Comparison of ENCODE assay signal across 17 cellular contexts in the genomic region with DNA sequence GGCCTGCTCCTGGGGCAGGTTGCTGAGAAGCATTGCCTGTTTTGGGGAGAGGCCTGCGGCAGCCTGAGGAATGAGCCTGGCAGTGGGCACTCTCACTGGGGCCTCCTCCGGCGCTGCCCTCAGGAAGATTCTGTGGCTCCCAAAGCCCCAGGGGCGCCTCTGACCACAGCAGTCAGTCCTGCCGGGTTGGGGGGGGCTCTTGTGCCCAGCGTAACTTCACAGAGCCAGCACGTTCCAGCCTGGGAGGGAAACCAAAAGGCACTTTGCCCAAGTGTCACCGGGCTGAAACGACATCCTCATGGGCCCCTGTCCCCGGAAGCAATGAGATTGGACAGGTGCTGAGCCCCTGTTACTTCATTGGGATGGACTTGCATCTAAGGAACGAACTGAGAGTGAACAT. TPM values are rescaled to one million over a fixed set of nuclear protein-coding genes. Genes with fewer than 3 reads are reported as not detected.
DNase-seq lines count a peak whose midpoint lies in the region; ATAC-seq and TF ChIP-seq lines count a peak whose summit lies in the region.
"Had no signal": no experiment of that assay in that cellular context is flagged by ENCODE, and none has a peak within 500 bp of the region (broad histone marks: within the 10 kb centered on the region; RNA-seq: fewer than 3 reads in every experiment).

No MANE protein-coding gene starts in this region.

- H3K18ac ChIP-seq in H9 (ENCODE audit: insufficient read length, low read depth, low read length): no peak overlapping the region

- no peak overlapping the region for H4K8ac ChIP-seq in H9 (replicated peaks; ENCODE audit: insufficient read length, low read depth, low read length)

- H3K4me3 Mint-ChIP-seq in H9: no peak overlapping the region
- H3K4me3 Mint-ChIP-seq: CD4-positive, alpha-beta T cell had no signal

- no peak overlapping the region for H3K14ac ChIP-seq in H9 (ENCODE audit: insufficient read depth, low read length)

- no peak overlapping the region for H3K9ac ChIP-seq in H9 (ENCODE audit: extremely low read depth, insufficient read length, low read length)

- no peak overlapping the region for H2AK5ac ChIP-seq in H9 (ENCODE audit: insufficient read length, low read length)

- H3K9me3 Mint-ChIP-seq in H9: peaks cover 21 to 26% of the 10 kb centered on the region in 2 experiments
- H3K9me3 Mint-ChIP-seq: CD4-positive, alpha-beta T cell had no signal

- peaks cover 12 to 14% of the 10 kb centered on the region in 2 experiments for H3K4me1 Mint-ChIP-seq in H9

- no peak overlapping the region for H2BK5ac ChIP-seq in H9 (ENCODE audit: insufficient read length, low read length)

- H3K56ac ChIP-seq in H9 (ENCODE audit: insufficient read length, low read depth, low read length): no peak overlapping the region

- 0 out of 2 replicates have a peak, but pooled peaks cover 2% of the 10 kb centered on the region for H3K27me3 ChIP-seq in H7 (ENCODE audit: control insufficient read depth, insufficient read depth, low read length)
- H3K27me3 ChIP-seq in ascending aorta: no peaks in the 10 kb centered on the region
- H3K27me3 ChIP-seq in right atrium auricular region: no peaks in the 10 kb centered on the region
- H3K27me3 ChIP-seq in psoas muscle (ENCODE audit: insufficient read depth in 3 of 3, low read length in 2 of 3): no peaks in the 10 kb centered on the region
- no peaks in the 10 kb centered on the region for H3K27me3 ChIP-seq in hepatocyte
- no peaks in the 10 kb centered on the region for H3K27me3 ChIP-seq in H9 (ENCODE audit: insufficient read depth, low read length)
- H3K27me3 ChIP-seq in WERI-Rb-1 (ENCODE audit: insufficient read depth, low read depth, severe bottlenecking): no peaks in the 10 kb centered on the region

- H2AFZ ChIP-seq in hepatocyte (no peak overlapping the region), H9 (ENCODE audit: low read length) (no peak overlapping the region)

- H3K27ac Mint-ChIP-seq in H9: no peak overlapping the region
- H3K27ac Mint-ChIP-seq: CD4-positive, alpha-beta T cell had no signal

- ATAC-seq in psoas muscle: peak; percentile 74 to 86 (median 78)

- H3K36me3 ChIP-seq in H7 (replicated peaks; ENCODE audit: control insufficient read depth, insufficient read depth, low read length) (no peaks in the 10 kb centered on the region), ascending aorta (no peaks in the 10 kb centered on the region), right atrium auricular region (no peaks in the 10 kb centered on the region), psoas muscle (ENCODE audit: insufficient read depth in 1 of 2, low read depth in 1 of 2) (no peaks in the 10 kb centered on the region), hepatocyte (replicated peaks; ENCODE audit: insufficient read depth, low read depth) (no peaks in the 10 kb centered on the region), WERI-Rb-1 (no peaks in the 10 kb centered on the region)

- peak overlapping the region; percentile 21 to 53 for H3K27ac ChIP-seq in ascending aorta
- peak overlapping the region; percentile 78 to 79 for H3K27ac ChIP-seq in right atrium auricular region
- H3K27ac ChIP-seq in psoas muscle: peak overlapping the region; percentile 66
- no peak overlapping the region for H3K27ac ChIP-seq in hepatocyte
- H3K27ac ChIP-seq in H9 (ENCODE audit: insufficient read length, low read depth, low read length): no peak overlapping the region
- no peak overlapping the region for H3K27ac ChIP-seq in WERI-Rb-1
- H3K27ac ChIP-seq: SK-N-MC had no signal

- DNase-seq in H7 (peak; percentile 45), ascending aorta (ENCODE audit: low spot score in 2 of 2) (no peak), right atrium auricular region (ENCODE audit: low spot score) (no peak), psoas muscle (peak in 1 of 2 donors; percentile 81), hepatocyte (ENCODE audit: low spot score) (no peak), H9 (no peak), dermis blood vessel endothelial cell (no peak), WERI-Rb-1 (no peak)
- DNase-seq: AML-193; CD4-positive, alpha-beta T cell; EL; KBM-7; NCI-H1417; NCI-H187 treated with DMSO at 0.1 percent for 48 hours; NCI-H2171 treated with DMSO at 0.1 percent for 48 hours; NCI-H774 had no signal

- intact Hi-C loops in ascending aorta (cut with DNase I): no loop called here
- intact Hi-C loops in psoas muscle (cut with DNase I): no loop called here

- no peak overlapping the region for H4K91ac ChIP-seq in H9 (ENCODE audit: insufficient read length, low read depth, low read length)

- no peak overlapping the region for H2BK15ac ChIP-seq in H9 (ENCODE audit: low read depth, low read length)

- H3K9me3 ChIP-seq in ascending aorta (no peaks in the 10 kb centered on the region), right atrium auricular region (no peaks in the 10 kb centered on the region), psoas muscle (no peaks in the 10 kb centered on the region), hepatocyte (ENCODE audit: low read depth) (no peaks in the 10 kb centered on the region), H9 (ENCODE audit: control insufficient read depth, low read depth, low read length) (peaks cover 5% of the 10 kb centered on the region), WERI-Rb-1 (ENCODE audit: severe bottlenecking) (peaks cover 2% of the 10 kb centered on the region)

- no peak overlapping the region for H2BK120ac ChIP-seq in H9 (ENCODE audit: low read depth, low read length, poor library complexity, severe bottlenecking)

- H3K36me3 Mint-ChIP-seq in H9 (ENCODE audit: insufficient read depth in 1 of 3, low read depth in 3 of 3): peaks cover 9 to 21% (median 13%) of the 10 kb centered on the region in 3 experiments

- no peak overlapping the region for H2BK12ac ChIP-seq in H9 (ENCODE audit: insufficient read length, low read depth, low read length)

- no peak overlapping the region for H2BK20ac ChIP-seq in H9 (ENCODE audit: low read depth, low read length, poor library complexity, severe bottlenecking)

- H3K4me3 ChIP-seq in H7 (ENCODE audit: insufficient read depth, low read depth, low read length) (no peak overlapping the region), ascending aorta (no peak overlapping the region), right atrium auricular region (no peak overlapping the region), psoas muscle (no peak overlapping the region), hepatocyte (no peak overlapping the region), WERI-Rb-1 (ENCODE audit: low read depth, low read length) (no peak overlapping the region)
- H3K4me3 ChIP-seq: SK-N-MC had no signal

- peaks cover under 1% of the 10 kb centered on the region for H3K23me2 ChIP-seq in H9 (ENCODE audit: insufficient read length, low read depth, low read length, poor library complexity, severe bottlenecking)

- H3K4ac ChIP-seq in H9 (ENCODE audit: low read depth, low read length): no peak overlapping the region

- H3K4me1 ChIP-seq in ascending aorta: peaks cover 0 to 2% of the 10 kb centered on the region in 2 donors
- peaks cover 0 to 7% of the 10 kb centered on the region in 2 donors for H3K4me1 ChIP-seq in right atrium auricular region
- peaks cover 7% of the 10 kb centered on the region for H3K4me1 ChIP-seq in psoas muscle
- peaks cover 7% of the 10 kb centered on the region for H3K4me1 ChIP-seq in hepatocyte (ENCODE audit: insufficient read depth)
- H3K4me1 ChIP-seq in H9 (ENCODE audit: insufficient read depth, low read length): no peaks in the 10 kb centered on the region; the same call in 1 of the 2 replicates

- H3K27me3 Mint-ChIP-seq in H9 (ENCODE audit: low read depth): peaks cover 10% of the 10 kb centered on the region
- H3K27me3 Mint-ChIP-seq: CD4-positive, alpha-beta T cell had no signal

- peaks cover under 1% of the 10 kb centered on the region for H3K79me2 ChIP-seq in hepatocyte
- H3K79me2 ChIP-seq in H9 (ENCODE audit: insufficient read depth, low read length): no peaks in the 10 kb centered on the region

- TF ChIP-seq CTCF in ascending aorta (IDR thresholded peaks at IDR 0.05) (no peak), right atrium auricular region (IDR thresholded peaks at IDR 0.05) (no peak), psoas muscle (IDR thresholded peaks at IDR 0.05) (no peak), hepatocyte (IDR thresholded peaks at IDR 0.05; ENCODE audit: poor library complexity) (no peak), H9 (conservative IDR thresholded peaks at IDR 0.05) (no peak), WERI-Rb-1 (IDR thresholded peaks at IDR 0.05; ENCODE audit: low read depth, low read length) (no peak)

- H3K4me2 ChIP-seq in hepatocyte (no peak overlapping the region), H9 (ENCODE audit: insufficient read depth, insufficient read length, low read length) (no peak overlapping the region)

- H3T11ph ChIP-seq in H9 (ENCODE audit: low read length): no peak overlapping the region

- H3K23ac ChIP-seq in H9 (ENCODE audit: insufficient read length, low read depth, low read length): no peak overlapping the region

- H3K79me1 ChIP-seq in H9 (ENCODE audit: insufficient read depth, low read depth, low read length, poor library complexity, severe bottlenecking): no peaks in the 10 kb centered on the region

- no peak overlapping the region for H4K5ac ChIP-seq in H9 (ENCODE audit: insufficient read length, low read depth, low read length)

- WGBS in psoas muscle, 3 donors: 32 to 34% (median 33%) methylated on average over 11 of the region's 11 CpGs
- 88% methylated on average over 11 of the region's 11 CpGs for WGBS in hepatocyte (ENCODE audit: low lambda C conversion rate, missing lambda C conversion rate)
- WGBS in H9 (ENCODE audit: extremely low coverage, insufficient read length, low lambda C conversion rate): no CpG with 5 or more reads among the region's 11 CpGs

- H3K9me2 ChIP-seq in hepatocyte (replicated peaks; ENCODE audit: insufficient read depth): no peaks in the 10 kb centered on the region

- no peaks in the 10 kb centered on the region for H4K20me1 ChIP-seq in hepatocyte (ENCODE audit: insufficient read depth, poor library complexity, severe bottlenecking)
- H4K20me1 ChIP-seq in H9 (ENCODE audit: control insufficient read depth, insufficient read depth, insufficient read length): no peaks in the 10 kb centered on the region

RNA-seq across cellular contexts. Expression of gene LRP5, which starts 4.3 kb away (rescaled TPM):
- 28.3 and 28.6 TPM in 2 replicates for total RNA-seq in H7 (2014; rRNA removed; shearing (Covaris generic))
- total RNA-seq in ascending aorta: 130 TPM
- total RNA-seq in right atrium auricular region: 10 to 100 TPM; 34.6 to 60.9 TPM
- 10 to 100 TPM; 16.7 to 19.2 (median 17.9) TPM for total RNA-seq in psoas muscle
- 1 to 10 TPM; 5.3 to 8.0 (median 6.5) TPM for polyA plus RNA-seq in psoas muscle
- 34.4 and 43.9 TPM in 2 replicates for total RNA-seq in hepatocyte
- 39.9 and 54.3 TPM in 2 replicates for polyA plus RNA-seq in hepatocyte
- total RNA-seq in H9 (2021): 38.4 and 41.3 TPM in 2 replicates
- 87.3 and 169 TPM in 2 replicates for total RNA-seq in dermis blood vessel endothelial cell

RNA-seq across cellular contexts. Expression of gene C11orf24, which starts 36.3 kb away (rescaled TPM):
- 38.4 and 47.0 TPM in 2 replicates for total RNA-seq in H7 (2014; rRNA removed; shearing (Covaris generic))
- total RNA-seq in ascending aorta (123 TPM), right atrium auricular region (10 to 100 TPM; 20.4 to 21.3 TPM), psoas muscle (10 to 100 TPM in 3 of 4 donors, 1 to 10 TPM in 1; 9.0 to 22.2 (median 19.1) TPM), hepatocyte (42.8 and 55.6 TPM in 2 replicates), H9 (2021) (46.8 and 50.5 TPM in 2 replicates), dermis blood vessel endothelial cell (3.9 and 10.0 TPM in 2 replicates)
- polyA plus RNA-seq in psoas muscle (10 to 100 TPM; 12.3 to 49.8 (median 23.3) TPM), hepatocyte (76.2 TPM in 2 replicates)

Comparison
In these comparisons a context has a peak if more than half of its experiments do, and no peak if none do; other contexts are left out.
1. H3K27ac ChIP-seq: peak in ascending aorta (2 of 2), right atrium auricular region (2 of 2) and psoas muscle (single experiment); none in hepatocyte (single experiment), H9 (single experiment) and WERI-Rb-1 (single experiment).